20 cellular contexts compared by ENCODE assay signal in the genomic region with DNA sequence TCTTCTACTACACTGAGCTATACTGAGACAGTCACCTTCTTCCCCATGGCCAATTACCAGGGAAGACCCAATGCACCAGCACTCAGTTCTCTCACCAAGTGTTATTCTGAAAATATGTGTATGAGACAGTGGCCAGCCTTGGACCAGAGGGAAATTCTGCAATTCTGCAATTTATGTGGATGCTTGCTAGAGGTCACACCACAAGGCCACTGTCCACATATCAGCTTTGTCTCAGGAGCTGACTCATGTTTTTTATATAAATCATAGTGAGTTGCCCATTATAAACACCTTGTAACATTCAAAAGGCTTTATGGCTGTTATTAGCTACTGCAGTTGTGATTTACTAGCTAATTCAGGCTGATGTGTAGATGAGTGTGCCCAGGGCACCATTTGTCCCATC.
DNase-seq lines count a peak whose midpoint lies in the region; ATAC-seq, FAIRE-seq and TF ChIP-seq lines count a peak whose summit lies in the region.
"Had no signal": no experiment of that assay in that cellular context is flagged by ENCODE, and none has a peak within 500 bp of the region (broad histone marks: within the 10 kb centered on the region; RNA-seq: fewer than 3 reads in every experiment).

No MANE protein-coding gene starts in this region.

- TF ChIP-seq EP300 in H1 (IDR thresholded peaks at IDR 0.05; ENCODE audit: borderline replicate concordance in 1 of 2, low read depth in 2 of 2, low read length in 2 of 2), result no peak

- no peak for ATAC-seq in HG03521 (IDR thresholded peaks at IDR 0.05; ENCODE audit: unreplicated experiment)
- ATAC-seq: T-cell had no signal

- no peaks in the 10 kb centered on the region for H3K9me3 ChIP-seq in H1 (ENCODE audit: insufficient read depth in 2 of 2, low read depth in 1 of 2, low read length in 1 of 2)
- H3K9me3 ChIP-seq: BLaER1 treated with 17β-estradiol and CSF1 and Interleukin-3, amounts not matched to agents 10 nM and 100 nM; sigmoid colon had no signal

- H3K23ac ChIP-seq in H1 (ENCODE audit: insufficient read length), result no peak overlapping the region

- no peak overlapping the region for H3K4me2 ChIP-seq in H1 (ENCODE audit: insufficient read depth in 1 of 2, low read depth in 2 of 2, low read length in 2 of 2)
- H3K4me2 ChIP-seq: BLaER1 treated with 17β-estradiol and CSF1 and Interleukin-3, amounts not matched to agents 10 nM and 100 nM had no signal

- no peaks in the 10 kb centered on the region for H3K79me1 ChIP-seq in H1 (ENCODE audit: low read depth, low read length)

- peaks cover 4 to 16% (median 5%) of the 10 kb centered on the region in 4 experiments; a peak in 5 of 7 replicates for H3K4me1 ChIP-seq in H1 (replicated peaks in 1 of 4; ENCODE audit: control insufficient read depth in 3 of 4, insufficient read depth in 4 of 4, low read length in 3 of 4)
- H3K4me1 ChIP-seq: BLaER1 treated with 17β-estradiol and CSF1 and Interleukin-3, amounts not matched to agents 10 nM and 100 nM had no signal

- H2BK120ac ChIP-seq in H1 (replicated peaks; ENCODE audit: low read depth, low read length), result no peak overlapping the region

- no peak for FAIRE-seq in H1 (lab: Jason Lieb, UNC)
- FAIRE-seq: GM12891 had no signal

- H3K27me3 ChIP-seq in H1 (replicated peaks in 1 of 4; ENCODE audit: control insufficient read depth in 3 of 4, extremely low read depth in 1 of 4, insufficient read depth in 3 of 4, low read length in 3 of 4), result peaks cover 0 to 8% (median 2%) of the 10 kb centered on the region in 4 experiments; a peak in 2 of 7 replicates
- H3K27me3 ChIP-seq: BLaER1 treated with 17β-estradiol and CSF1 and Interleukin-3, amounts not matched to agents 10 nM and 100 nM; cardiac muscle cell; sigmoid colon had no signal

- no peak overlapping the region for H3K9ac ChIP-seq in H1 (replicated peaks in 1 of 4; ENCODE audit: extremely low read depth in 1 of 4, low read depth in 3 of 4, low read length in 3 of 4)
- H3K9ac ChIP-seq: BLaER1 treated with 17β-estradiol and CSF1 and Interleukin-3, amounts not matched to agents 10 nM and 100 nM had no signal

- H2AK5ac ChIP-seq in H1 (ENCODE audit: low read depth, low read length), result no peak overlapping the region

- TF ChIP-seq CTCF in H1 (IDR thresholded peaks at IDR 0.05; ENCODE audit: control extremely low read depth in 1 of 3, insufficient read depth in 1 of 3, low read depth in 1 of 3, low read length in 3 of 3), result no peak

- H3K36me3 ChIP-seq in H1 (ENCODE audit: control insufficient read depth in 2 of 4, insufficient read depth in 4 of 4, low read length in 3 of 4), result no peaks in the 10 kb centered on the region
- H3K36me3 ChIP-seq: BLaER1 treated with 17β-estradiol and CSF1 and Interleukin-3, amounts not matched to agents 10 nM and 100 nM; cardiac muscle cell; sigmoid colon had no signal

- no peak overlapping the region; the same call in 1 of the 2 replicates for H2BK20ac ChIP-seq in H1 (ENCODE audit: low read length)

- H2AFZ ChIP-seq in H1 (ENCODE audit: low read length), result no peak overlapping the region

- H3K56ac ChIP-seq in H1 (replicated peaks; ENCODE audit: insufficient read length, low read depth, low read length), result no peak overlapping the region

- H4K8ac ChIP-seq in H1 (ENCODE audit: extremely low read depth, insufficient read depth, low read length), result no peak overlapping the region

- POLR2A ChIA-PET in H1 (lab: Charles Lee; ENCODE audit: partially characterized antibody), result no interaction called here

- H3K14ac ChIP-seq in H1 (ENCODE audit: insufficient read length), result no peak overlapping the region

- DNase-seq in AG20443 (ENCODE audit: low spot score), result peak; percentile 47
- peak; percentile 94 for DNase-seq in M059J (ENCODE audit: low read depth)
- DNase-seq in H1 (ENCODE audit: low read depth in 1 of 2, low spot score in 2 of 2), result no peak
- peak; percentile 55 for DNase-seq in myocyte (ENCODE audit: low read depth)
- no peak for DNase-seq in NCI-H1092 treated with DMSO at 0.1 percent for 48 hours (lab: John Stamatoyannopoulos, UW)
- no peak for DNase-seq in OCI-M2 (lab: John Stamatoyannopoulos, UW; ENCODE audit: unreplicated experiment)
- DNase-seq in CD1c-positive myeloid dendritic cell (ENCODE audit: extremely low spot score), result no peak
- DNase-seq: activated B cell treated with CpG ODN at 0.5 μM for 24 hours; effector CD8-positive, alpha-beta T cell; foreskin melanocyte; H9; Kasumi-1; NCI-H1694 treated with DMSO at 0.1 percent for 48 hours; NCI-H524 treated with DMSO at 0.1 percent for 48 hours; sigmoid colon; T-cell had no signal

- no peaks in the 10 kb centered on the region for H3K23me2 ChIP-seq in H1 (ENCODE audit: low read depth, low read length)

- no peak overlapping the region for H3K4ac ChIP-seq in H1 (replicated peaks; ENCODE audit: insufficient read length, low read depth, low read length)

- H2BK5ac ChIP-seq in H1 (ENCODE audit: low read depth, low read length), result peak overlapping the region; percentile 54; the same call in 1 of the 2 replicates

- H2BK12ac ChIP-seq in H1 (ENCODE audit: low read depth, low read length), result no peak overlapping the region

- H3K79me2 ChIP-seq in H1 (ENCODE audit: control insufficient read depth in 1 of 2, insufficient read depth in 2 of 2, low read length in 2 of 2), result no peaks in the 10 kb centered on the region

- no peak overlapping the region for H3K4me3 ChIP-seq in H1 (ENCODE audit: extremely low read depth in 1 of 4, insufficient read depth in 2 of 4, low read depth in 3 of 4, low read length in 4 of 4)
- H3K4me3 ChIP-seq: BLaER1 treated with 17β-estradiol and CSF1 and Interleukin-3, amounts not matched to agents 10 nM and 100 nM; cardiac muscle cell; sigmoid colon had no signal

- TF ChIP-seq POLR2A in H1 (IDR thresholded peaks at IDR 0.05; ENCODE audit: control extremely low read depth in 1 of 2, low read depth in 2 of 2, low read length in 2 of 2), result no peak

- H3K18ac ChIP-seq in H1 (ENCODE audit: extremely low read depth, low read length), result no peak overlapping the region

- no peak overlapping the region for H3K27ac ChIP-seq in H1 (ENCODE audit: low read depth, low read length)
- H3K27ac ChIP-seq: BLaER1 treated with 17β-estradiol and CSF1 and Interleukin-3, amounts not matched to agents 10 nM and 100 nM; cardiac muscle cell; sigmoid colon had no signal

- no peak for TF ChIP-seq RAD21 in H1 (IDR thresholded peaks at IDR 0.05 in 1 of 2, conservative IDR thresholded peaks at IDR 0.05 in 1 of 2; ENCODE audit: low read depth in 2 of 2, low read length in 2 of 2)

- no peak overlapping the region for H4K91ac ChIP-seq in H1 (replicated peaks; ENCODE audit: insufficient read length, low read length)

- no peak overlapping the region for H2BK15ac ChIP-seq in H1 (ENCODE audit: low read length)

- no peak overlapping the region for H4K5ac ChIP-seq in H1 (ENCODE audit: insufficient read length, low read depth, low read length)

- CTCF ChIA-PET in H1 (lab: Charles Lee; ENCODE audit: partially characterized antibody), result interaction anchor here (0.5 kb wide), 1 partner anchor 490 kb away, joined by 3 read pairs; no protein-coding TSS in a partner anchor

- H4K20me1 ChIP-seq in H1 (replicated peaks in 1 of 2; ENCODE audit: control insufficient read depth in 1 of 2, insufficient read depth in 2 of 2, low read length in 2 of 2), result no peaks in the 10 kb centered on the region
- H4K20me1 ChIP-seq: BLaER1 treated with 17β-estradiol and CSF1 and Interleukin-3, amounts not matched to agents 10 nM and 100 nM had no signal

TF ChIP-seq in H1, 55 proteins besides CTCF, POLR2A, EP300 and RAD21 (continues in another document):
- no peak for TF ChIP-seq CBX5 (IDR thresholded peaks at IDR 0.05; ENCODE audit: low read depth, low read length)
- TF ChIP-seq HDAC2 (IDR thresholded peaks at IDR 0.05; ENCODE audit: borderline replicate concordance in 1 of 2, low read depth in 2 of 2, low read length in 2 of 2), result no peak
- no peak for TF ChIP-seq POLR2AphosphoS5 (IDR thresholded peaks at IDR 0.05; ENCODE audit: low read depth, low read length)
- no peak for TF ChIP-seq NRF1 (IDR thresholded peaks at IDR 0.05; ENCODE audit: low read depth, low read length)
- TF ChIP-seq RFX5 (IDR thresholded peaks at IDR 0.05; ENCODE audit: borderline replicate concordance, low read depth, low read length), result no peak
- TF ChIP-seq CBX8 (IDR thresholded peaks at IDR 0.05; ENCODE audit: borderline replicate concordance, low read depth, low read length), result no peak
- TF ChIP-seq, protein P1, sequence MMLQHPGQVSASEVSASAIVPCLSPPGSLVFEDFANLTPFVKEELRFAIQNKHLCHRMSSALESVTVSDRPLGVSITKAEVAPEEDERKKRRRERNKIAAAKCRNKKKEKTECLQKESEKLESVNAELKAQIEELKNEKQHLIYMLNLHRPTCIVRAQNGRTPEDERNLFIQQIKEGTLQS (IDR thresholded peaks at IDR 0.05; ENCODE audit: insufficient read depth, low read depth, low read length), result no peak
- TF ChIP-seq RNF2 (IDR thresholded peaks at IDR 0.05; ENCODE audit: borderline replicate concordance, low read depth, low read length, missing control alignments, poor library complexity, severe bottlenecking), result no peak
- TF ChIP-seq EGR1 (IDR thresholded peaks at IDR 0.05; ENCODE audit: borderline replicate concordance, low read depth, low read length), result no peak

Comparison
In these comparisons a context has a peak if more than half of its experiments do, and no peak if none do; other contexts are left out.
1. DNase-seq: peak in AG20443 (single experiment), M059J (single experiment) and myocyte (single experiment); none in H1 (0 of 2), NCI-H1092 treated with DMSO at 0.1 percent for 48 hours (single experiment), OCI-M2 (single experiment) and CD1c-positive myeloid dendritic cell (single experiment).